In genomic region chr13:76016799-76017198, GRCh38 we compare ENCODE assay signal across 8 cellular contexts.
DNase-seq lines count a peak whose midpoint lies in the region; ATAC-seq and TF ChIP-seq lines count a peak whose summit lies in the region.

No MANE protein-coding gene starts in this region.

- intact Hi-C loops in ascending aorta (cut with DNase I): loop anchor here (10.0 kb wide), 3 partner anchors 142 to 868 kb away; partner anchors contain the start of gene KCTD12

- H3K4me3 ChIP-seq in ascending aorta: no peak overlapping the region

- DNase-seq in SIG-M5 treated with dmso at 0.1 percent for 504 hours (lab: John Stamatoyannopoulos, UW; ENCODE audit: unreplicated experiment) (peak; percentile 15), SIG-M5 (lab: John Stamatoyannopoulos, UW) (no peak), glomerular visceral epithelial cell (ENCODE audit: extremely low spot score) (peak; percentile 17), ascending aorta (ENCODE audit: low spot score in 2 of 2) (no peak), NCI-H446 (lab: John Stamatoyannopoulos, UW) (no peak)

- TF ChIP-seq CTCF in ascending aorta (IDR thresholded peaks at IDR 0.05): peak in 1 of 3 experiments; percentile 21

- ATAC-seq in GM21367 (IDR thresholded peaks at IDR 0.05; ENCODE audit: unreplicated experiment) (peak; percentile 94), HG03442 (IDR thresholded peaks at IDR 0.05; ENCODE audit: unreplicated experiment) (peak; percentile 81), SK-N-SH treated with all-trans-retinoic acid at 6 μM for 48 hours (peak; percentile 72)

- H3K4me1 ChIP-seq in ascending aorta: peaks cover 0 to 14% of the 10 kb centered on the region in 2 donors

- H3K36me3 ChIP-seq in ascending aorta: no peaks in the 10 kb centered on the region

- no peaks in the 10 kb centered on the region for H3K9me3 ChIP-seq in ascending aorta

- H3K27me3 ChIP-seq in ascending aorta: no peaks in the 10 kb centered on the region

- H3K27ac ChIP-seq in ascending aorta: no peak overlapping the region

TF ChIP-seq in SK-N-SH treated with all-trans-retinoic acid at 6 μM for 48 hours, 23 proteins besides CTCF, POLR2A, EP300 and RAD21:
- TF ChIP-seq BACH2 (CRISPR knock-in tag; IDR thresholded peaks at IDR 0.05; ENCODE audit: borderline replicate concordance) (no peak), RARB (CRISPR knock-in tag; IDR thresholded peaks at IDR 0.05) (no peak), TSHZ2 (CRISPR knock-in tag; IDR thresholded peaks at IDR 0.05) (no peak), ESRRG (CRISPR knock-in tag; IDR thresholded peaks at IDR 0.05) (no peak), PPARA (CRISPR knock-in tag; IDR thresholded peaks at IDR 0.05; ENCODE audit: borderline replicate concordance) (no peak), TOX (CRISPR knock-in tag; IDR thresholded peaks at IDR 0.05; ENCODE audit: borderline replicate concordance) (no peak), CSDC2 (CRISPR knock-in tag; IDR thresholded peaks at IDR 0.05) (no peak), ZNF70 (CRISPR knock-in tag; IDR thresholded peaks at IDR 0.05) (no peak), ISL1 (CRISPR knock-in tag; IDR thresholded peaks at IDR 0.05) (no peak), SNAI2 (CRISPR knock-in tag; IDR thresholded peaks at IDR 0.05) (no peak), CSRNP3 (CRISPR knock-in tag; IDR thresholded peaks at IDR 0.05) (no peak)
- TF ChIP-seq, protein P1, sequence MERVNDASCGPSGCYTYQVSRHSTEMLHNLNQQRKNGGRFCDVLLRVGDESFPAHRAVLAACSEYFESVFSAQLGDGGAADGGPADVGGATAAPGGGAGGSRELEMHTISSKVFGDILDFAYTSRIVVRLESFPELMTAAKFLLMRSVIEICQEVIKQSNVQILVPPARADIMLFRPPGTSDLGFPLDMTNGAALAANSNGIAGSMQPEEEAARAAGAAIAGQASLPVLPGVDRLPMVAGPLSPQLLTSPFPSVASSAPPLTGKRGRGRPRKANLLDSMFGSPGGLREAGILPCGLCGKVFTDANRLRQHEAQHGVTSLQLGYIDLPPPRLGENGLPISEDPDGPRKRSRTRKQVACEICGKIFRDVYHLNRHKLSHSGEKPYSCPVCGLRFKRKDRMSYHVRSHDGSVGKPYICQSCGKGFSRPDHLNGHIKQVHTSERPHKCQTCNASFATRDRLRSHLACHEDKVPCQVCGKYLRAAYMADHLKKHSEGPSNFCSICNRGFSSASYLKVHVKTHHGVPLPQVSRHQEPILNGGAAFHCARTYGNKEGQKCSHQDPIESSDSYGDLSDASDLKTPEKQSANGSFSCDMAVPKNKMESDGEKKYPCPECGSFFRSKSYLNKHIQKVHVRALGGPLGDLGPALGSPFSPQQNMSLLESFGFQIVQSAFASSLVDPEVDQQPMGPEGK (CRISPR knock-in tag; IDR thresholded peaks at IDR 0.05; ENCODE audit: borderline replicate concordance): no peak
- TF ChIP-seq, protein P2, sequence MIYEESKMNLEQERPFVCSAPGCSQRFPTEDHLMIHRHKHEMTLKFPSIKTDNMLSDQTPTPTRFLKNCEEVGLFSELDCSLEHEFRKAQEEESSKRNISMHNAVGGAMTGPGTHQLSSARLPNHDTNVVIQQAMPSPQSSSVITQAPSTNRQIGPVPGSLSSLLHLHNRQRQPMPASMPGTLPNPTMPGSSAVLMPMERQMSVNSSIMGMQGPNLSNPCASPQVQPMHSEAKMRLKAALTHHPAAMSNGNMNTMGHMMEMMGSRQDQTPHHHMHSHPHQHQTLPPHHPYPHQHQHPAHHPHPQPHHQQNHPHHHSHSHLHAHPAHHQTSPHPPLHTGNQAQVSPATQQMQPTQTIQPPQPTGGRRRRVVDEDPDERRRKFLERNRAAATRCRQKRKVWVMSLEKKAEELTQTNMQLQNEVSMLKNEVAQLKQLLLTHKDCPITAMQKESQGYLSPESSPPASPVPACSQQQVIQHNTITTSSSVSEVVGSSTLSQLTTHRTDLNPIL (CRISPR knock-in tag; IDR thresholded peaks at IDR 0.05; ENCODE audit: low read depth): no peak
TF ChIP-seq in SK-N-SH treated with all-trans-retinoic acid at 6 μM for 48 hours: peak in this region for 0.

Comparison
In these comparisons a context has a peak if more than half of its experiments do, and no peak if none do; other contexts are left out.
1. DNase-seq: peak in SIG-M5 treated with dmso at 0.1 percent for 504 hours (single experiment) and glomerular visceral epithelial cell (single experiment); none in SIG-M5 (single experiment), ascending aorta (0 of 2) and NCI-H446 (0 of 2).
2. Peak in every context shown above with its lines, with median percentiles within 50 percentile points of each other: ATAC-seq.